Comparison of ENCODE assay signal across 26 cellular contexts in genomic region chr17:51250314-51250840, GRCh38.
"Had no signal": no experiment of that assay in that cellular context is flagged by ENCODE, and none has a peak within 500 bp of the region (broad histone marks: within the 10 kb centered on the region; RNA-seq: fewer than 3 reads in every experiment).

No MANE protein-coding gene starts in this region.

- DNase-seq: activated CD4-positive, alpha-beta memory T cell treated with anti-CD3 and anti-CD28 coated beads for 36 hours; activated CD4-positive, alpha-beta T cell treated with anti-CD3 and anti-CD28 coated beads for 48 hours; activated CD4-positive, CD25-positive, alpha-beta regulatory T cell treated with anti-CD3 and anti-CD28 coated beads, Interleukin-2, amount 50 U/mL, for 72 hours; activated CD8-positive, alpha-beta memory T cell treated with anti-CD3 and anti-CD28 coated beads for 24 hours; activated effector memory CD4-positive, alpha-beta T cell treated with anti-CD3 and anti-CD28 coated beads, Interleukin-2, amount 50 U/mL, for 16 hours; activated naive CD4-positive, alpha-beta T cell treated with Interleukin-2 at 50 U/mL for 16 hours; activated naive CD8-positive, alpha-beta T cell treated with anti-CD3 and anti-CD28 coated beads, Interleukin-2, amount 50 U/mL, for 24 hours; activated T-cell treated with anti-CD3 and anti-CD28 coated beads, Interleukin-2, amount 50 U/mL, for 4 hours; amniotic stem cell; Karpas-422; MM.1S; NCI-H1105; NCI-H1436; NCI-H1694 treated with DMSO at 0.1 percent for 48 hours; NCI-H2029 treated with DMSO at 0.1 percent for 48 hours; NCI-H345; NCI-H510A; NCI-H526 treated with DMSO at 0.1 percent for 48 hours; NCI-H82; OCI-M1; Peyer's patch; Right ventricle myocardium superior had no signal

- ATAC-seq: activated naive CD4-positive, alpha-beta T cell treated with anti-CD3 and anti-CD28 coated beads, Interleukin-2, amount 50 U/mL, for 72 hours; activated naive CD8-positive, alpha-beta T cell treated with anti-CD3 and anti-CD28 coated beads, Interleukin-2, amount 50 U/mL, for 24 hours; activated T-cell treated with anti-CD3 and anti-CD28 coated beads, Interleukin-2, amount 50 U/mL, for 4 hours had no signal

- H3K9me3 ChIP-seq: ascending aorta, Peyer's patch had no signal

- H3K4me1 ChIP-seq: ascending aorta had no signal

- H3K27me3 ChIP-seq: ascending aorta, cardiac muscle cell, Peyer's patch had no signal

- H3K4me3 ChIP-seq: ascending aorta, cardiac muscle cell, Peyer's patch had no signal

- H3K27ac ChIP-seq: ascending aorta, cardiac muscle cell, Peyer's patch, RWPE1 had no signal

- H3K36me3 ChIP-seq: Peyer's patch had no signal
